8 cellular contexts compared by ENCODE assay signal in genomic region chr2:79876430-79876829, GRCh38.
DNase-seq lines count a peak whose midpoint lies in the region; TF ChIP-seq lines count a peak whose summit lies in the region.

No MANE protein-coding gene starts in this region.

- TF ChIP-seq POLR2A in sigmoid colon (IDR thresholded peaks at IDR 0.05) = no peak

- no peaks in the 10 kb centered on the region for H4K20me1 ChIP-seq in mammary epithelial cell (ENCODE audit: insufficient read depth, low read length)

- no peak overlapping the region for H3K4me3 Mint-ChIP-seq in MCF 10A (ENCODE audit: unreplicated experiment)
- no peak overlapping the region for H3K4me3 Mint-ChIP-seq in type B pancreatic cell

- H3K4me3 ChIP-seq in mammary epithelial cell (replicated peaks in 1 of 3; ENCODE audit: insufficient read depth in 1 of 3, low read depth in 2 of 3, low read length in 3 of 3) (no peak overlapping the region), fibroblast of mammary gland (ENCODE audit: control insufficient read depth, low read depth, low read length) (no peak overlapping the region), sigmoid colon (no peak overlapping the region)

- TF ChIP-seq EP300 in sigmoid colon (IDR thresholded peaks at IDR 0.05) = no peak

- DNase-seq in MCF 10A (ENCODE audit: unreplicated experiment) (peak; percentile 32), mammary epithelial cell (no peak), NCI-H82 (lab: John Stamatoyannopoulos, UW) (peak; percentile 66), fibroblast of mammary gland (ENCODE audit: low read depth) (peak; percentile 7), type B pancreatic cell (ENCODE audit: extremely low spot score, unreplicated experiment) (no peak), GDM1 (lab: John Stamatoyannopoulos, UW) (no peak), sigmoid colon (no peak)
- DNase-seq in activated CD4-positive, alpha-beta T cell treated with anti-CD3 and anti-CD28 coated beads, Interleukin-2, amount 50 U/mL, for 48 hours = no peak

- TF ChIP-seq CTCF in MCF 10A (IDR thresholded peaks at IDR 0.05; ENCODE audit: unreplicated experiment) = peak; percentile 38
- peak in 1 of 2 donors; percentile 10 for TF ChIP-seq CTCF in mammary epithelial cell (conservative IDR thresholded peaks at IDR 0.05 in 1 of 2, IDR thresholded peaks at IDR 0.05 in 1 of 2; ENCODE audit: extremely low read depth in 1 of 2, insufficient read depth in 1 of 2, low read depth in 1 of 2, low read length in 2 of 2)
- peak; percentile 22 for TF ChIP-seq CTCF in fibroblast of mammary gland (conservative IDR thresholded peaks at IDR 0.05; ENCODE audit: control insufficient read depth, insufficient read depth, low read depth, low read length)
- peak; percentile 72 for TF ChIP-seq CTCF in type B pancreatic cell (conservative IDR thresholded peaks at IDR 0.05)
- TF ChIP-seq CTCF in sigmoid colon (IDR thresholded peaks at IDR 0.05) = no peak

- H3K4me2 ChIP-seq in mammary epithelial cell (ENCODE audit: insufficient read depth, low read depth, low read length) = no peak overlapping the region

- POLR2A ChIA-PET in MCF 10A (lab: Yijun Ruan, JAX) = no interaction called here

- BruUV-seq in MCF 10A (replicated peaks; lab: Mats Ljungman, UMichigan) (no TSS peak), mammary epithelial cell (replicated peaks; lab: Mats Ljungman, UMichigan) (no TSS peak)

- H3K79me2 ChIP-seq in mammary epithelial cell (ENCODE audit: insufficient read depth, low read length) = no peaks in the 10 kb centered on the region

- H3K9ac ChIP-seq in mammary epithelial cell (ENCODE audit: insufficient read depth, low read length) = no peak overlapping the region

- H3K27ac Mint-ChIP-seq in MCF 10A (ENCODE audit: low read depth, unreplicated experiment) (no peak overlapping the region), type B pancreatic cell (no peak overlapping the region)

- H3K27me3 Mint-ChIP-seq in MCF 10A (ENCODE audit: insufficient read depth, unreplicated experiment) = peaks cover 27% of the 10 kb centered on the region
- no peaks in the 10 kb centered on the region for H3K27me3 Mint-ChIP-seq in type B pancreatic cell

- CTCF ChIA-PET in MCF 10A (lab: Yijun Ruan, JAX) (interaction anchor here (0.5 to 1.1 kb wide), 7 partner anchors 8 to 759 kb away, joined by 3 to 5 read pairs (median 3); no protein-coding TSS in a partner anchor), mammary epithelial cell (lab: Charles Lee; ENCODE audit: low non-redundant PET) (no interaction called here)

- 35% methylated on average over 3 of the region's 3 CpGs for WGBS in mammary epithelial cell (ENCODE audit: low coverage, missing lambda C conversion rate)
- WGBS in sigmoid colon, 2 donors = 23 to 37% methylated on average over 3 of the region's 3 CpGs

- no peak overlapping the region for H3K27ac ChIP-seq in mammary epithelial cell (ENCODE audit: insufficient read depth, low read depth, low read length)
- H3K27ac ChIP-seq in sigmoid colon = no peak overlapping the region

- H3K36me3 ChIP-seq in mammary epithelial cell (ENCODE audit: insufficient read depth, low read length) (no peaks in the 10 kb centered on the region), sigmoid colon (no peaks in the 10 kb centered on the region)

- no peaks in the 10 kb centered on the region for H3K27me3 ChIP-seq in mammary epithelial cell (ENCODE audit: insufficient read depth, low read length)
- no peaks in the 10 kb centered on the region for H3K27me3 ChIP-seq in sigmoid colon

- H3K9me3 Mint-ChIP-seq in MCF 10A (ENCODE audit: unreplicated experiment) (no peaks in the 10 kb centered on the region), type B pancreatic cell (no peaks in the 10 kb centered on the region)

- H3K36me3 Mint-ChIP-seq in MCF 10A (ENCODE audit: insufficient read depth, unreplicated experiment) (no peaks in the 10 kb centered on the region), type B pancreatic cell (no peaks in the 10 kb centered on the region)

- in situ Hi-C loops in mammary epithelial cell (cut with MboI; ENCODE audit: low sequenced_read_pairs in 2 of 2) = no loop called here

- peaks cover 10% of the 10 kb centered on the region for H3K9me3 ChIP-seq in mammary epithelial cell (replicated peaks; ENCODE audit: insufficient read depth, low read length)
- H3K9me3 ChIP-seq in sigmoid colon = no peaks in the 10 kb centered on the region

- intact Hi-C loops in MCF 10A (cut with micrococcal nuclease) (no loop called here), mammary epithelial cell (cut with micrococcal nuclease) (no loop called here), sigmoid colon (cut with DNase I) (no loop called here)

- H3K4me1 ChIP-seq in mammary epithelial cell (ENCODE audit: insufficient read depth, low read length) (no peaks in the 10 kb centered on the region), sigmoid colon (no peaks in the 10 kb centered on the region)

- H3K4me1 Mint-ChIP-seq in MCF 10A (ENCODE audit: insufficient read depth, unreplicated experiment) = no peaks in the 10 kb centered on the region
- H3K4me1 Mint-ChIP-seq in type B pancreatic cell (ENCODE audit: unreplicated experiment) = no peaks in the 10 kb centered on the region

- dilution Hi-C loops in mammary epithelial cell (cut with HindIII; ENCODE audit: low sequenced_read_pairs) = no loop called here

- H2AFZ ChIP-seq in mammary epithelial cell (ENCODE audit: low read depth, low read length) = no peak overlapping the region

Comparison
In these comparisons a context has a peak if more than half of its experiments do, and no peak if none do; other contexts are left out.
1. DNase-seq: peak in MCF 10A (single experiment), NCI-H82 (single experiment) and fibroblast of mammary gland (single experiment); none in mammary epithelial cell (single experiment), type B pancreatic cell (single experiment), GDM1 (single experiment), activated CD4-positive, alpha-beta T cell treated with anti-CD3 and anti-CD28 coated beads, Interleukin-2, amount 50 U/mL, for 48 hours (0 of 2) and sigmoid colon (single experiment).
2. CTCF ChIP-seq: peak in MCF 10A (single experiment), fibroblast of mammary gland (single experiment) and type B pancreatic cell (single experiment); none in sigmoid colon (0 of 4).